Comparison of ENCODE assay signal across 8 cellular contexts in genomic region chr7:17769918-17770317, GRCh38.
DNase-seq lines count a peak whose midpoint lies in the region; ATAC-seq, FAIRE-seq and TF ChIP-seq lines count a peak whose summit lies in the region.

No MANE protein-coding gene starts in this region.

- in situ Hi-C loops in gastrocnemius medialis (cut with MboI; ENCODE audit: low sequenced_read_pairs in 4 of 4): no loop called here

- H3K4me1 Mint-ChIP-seq in activated naive CD8-positive, alpha-beta T cell treated with anti-CD3 and anti-CD28 coated beads, Interleukin-2, amount 50 U/mL, for 24 hours: peaks cover 6% of the 10 kb centered on the region

- no peaks in the 10 kb centered on the region for H4K20me1 ChIP-seq in MM.1S (ENCODE audit: insufficient read depth, low read length)

- H3K27me3 Mint-ChIP-seq in activated naive CD8-positive, alpha-beta T cell treated with anti-CD3 and anti-CD28 coated beads, Interleukin-2, amount 50 U/mL, for 24 hours: no peaks in the 10 kb centered on the region

- H3K9me3 ChIP-seq in MM.1S (replicated peaks; ENCODE audit: insufficient read depth, low read length) (no peaks in the 10 kb centered on the region), left ventricle myocardium inferior (replicated peaks) (no peaks in the 10 kb centered on the region), gastrocnemius medialis (no peaks in the 10 kb centered on the region)

- peak; percentile 84 for TF ChIP-seq CTCF in MM.1S (IDR thresholded peaks at IDR 0.05; ENCODE audit: low read length)
- peak; percentile 74 for TF ChIP-seq CTCF in left ventricle myocardium inferior (IDR thresholded peaks at IDR 0.05; ENCODE audit: borderline replicate concordance)
- peak in 3 of 5 experiments; percentile 51 to 63 (median 52) for TF ChIP-seq CTCF in gastrocnemius medialis (IDR thresholded peaks at IDR 0.05 in 4 of 5, conservative IDR thresholded peaks at IDR 0.05 in 1 of 5)

- no peaks in the 10 kb centered on the region for H3K9me2 ChIP-seq in MM.1S (replicated peaks; ENCODE audit: insufficient read depth, low read length)

- H3F3A ChIP-seq in MM.1S (ENCODE audit: insufficient read depth, low read length): peaks cover 5% of the 10 kb centered on the region

- H3K27ac ChIP-seq in MM.1S (ENCODE audit: low read length): no peak overlapping the region
- H3K27ac ChIP-seq in left ventricle myocardium inferior (replicated peaks): no peak overlapping the region
- no peak overlapping the region for H3K27ac ChIP-seq in gastrocnemius medialis

- no peaks in the 10 kb centered on the region for H3K9me3 Mint-ChIP-seq in activated naive CD8-positive, alpha-beta T cell treated with anti-CD3 and anti-CD28 coated beads, Interleukin-2, amount 50 U/mL, for 24 hours

- TF ChIP-seq POLR2A in H54 (IDR thresholded peaks at IDR 0.05; ENCODE audit: low read depth, low read length): no peak
- no peak for TF ChIP-seq POLR2A in gastrocnemius medialis (IDR thresholded peaks at IDR 0.05)

- H2AFZ ChIP-seq in MM.1S (ENCODE audit: low read length): no peak overlapping the region

- H3K27me3 ChIP-seq in MM.1S (replicated peaks; ENCODE audit: insufficient read depth, low read length): no peaks in the 10 kb centered on the region
- no peaks in the 10 kb centered on the region for H3K27me3 ChIP-seq in left ventricle myocardium inferior (ENCODE audit: low read depth)
- H3K27me3 ChIP-seq in gastrocnemius medialis: no peaks in the 10 kb centered on the region

- peak; percentile 71 for DNase-seq in ELF-1 (ENCODE audit: low read depth, low spot score)
- DNase-seq in H54 (ENCODE audit: insufficient read length, low spot score): peak; percentile 38
- peak; percentile 71 for DNase-seq in MM.1S
- peak; percentile 88 for DNase-seq in SIG-M5 treated with dmso at 0.1 percent for 504 hours (lab: John Stamatoyannopoulos, UW; ENCODE audit: unreplicated experiment)
- DNase-seq in activated naive CD8-positive, alpha-beta T cell treated with anti-CD3 and anti-CD28 coated beads, Interleukin-2, amount 50 U/mL, for 24 hours: peak; percentile 46
- peak; percentile 28 for DNase-seq in left ventricle myocardium inferior
- DNase-seq in gastrocnemius medialis: no peak

- no peaks in the 10 kb centered on the region for H3K79me2 ChIP-seq in MM.1S (ENCODE audit: low read length)

- H3K9ac ChIP-seq in MM.1S (ENCODE audit: low read length): no peak overlapping the region

- no peak overlapping the region for H3K4me2 ChIP-seq in MM.1S (ENCODE audit: low read depth, low read length)

- H3K4me1 ChIP-seq in MM.1S (ENCODE audit: low read length) (peaks cover 19% of the 10 kb centered on the region), left ventricle myocardium inferior (peaks cover 31% of the 10 kb centered on the region), gastrocnemius medialis (no peaks in the 10 kb centered on the region)

- intact Hi-C loops in left ventricle myocardium inferior (cut with micrococcal nuclease) (no loop called here), gastrocnemius medialis (cut with DNase I; ENCODE audit: low total_unique reads) (loop anchor here (10.0 kb wide), 1 partner anchor 165 kb away; no protein-coding TSS in a partner anchor)

- H3K4me3 ChIP-seq in MM.1S (ENCODE audit: low read length) (no peak overlapping the region), left ventricle myocardium inferior (no peak overlapping the region), gastrocnemius medialis (no peak overlapping the region)

- H3K27ac Mint-ChIP-seq in activated naive CD8-positive, alpha-beta T cell treated with anti-CD3 and anti-CD28 coated beads, Interleukin-2, amount 50 U/mL, for 24 hours: no peak overlapping the region

- FAIRE-seq in H54 (lab: Jason Lieb, UNC): peak; percentile 82

- peak; percentile 80 for ATAC-seq in activated naive CD8-positive, alpha-beta T cell treated with anti-CD3 and anti-CD28 coated beads, Interleukin-2, amount 50 U/mL, for 24 hours
- ATAC-seq in gastrocnemius medialis (peak in 1 of 2 donors; percentile 53), HG03139 (IDR thresholded peaks at IDR 0.05; ENCODE audit: unreplicated experiment) (no peak)

- no peaks in the 10 kb centered on the region for H3K36me3 Mint-ChIP-seq in activated naive CD8-positive, alpha-beta T cell treated with anti-CD3 and anti-CD28 coated beads, Interleukin-2, amount 50 U/mL, for 24 hours (ENCODE audit: low read depth)

- no peaks in the 10 kb centered on the region for H3K36me3 ChIP-seq in MM.1S (replicated peaks; ENCODE audit: insufficient read depth, low read length)
- no peaks in the 10 kb centered on the region for H3K36me3 ChIP-seq in left ventricle myocardium inferior
- no peaks in the 10 kb centered on the region for H3K36me3 ChIP-seq in gastrocnemius medialis

- H3K4me3 Mint-ChIP-seq in activated naive CD8-positive, alpha-beta T cell treated with anti-CD3 and anti-CD28 coated beads, Interleukin-2, amount 50 U/mL, for 24 hours: no peak overlapping the region

Comparison
In these comparisons a context has a peak if more than half of its experiments do, and no peak if none do; other contexts are left out.
1. DNase-seq: peak in ELF-1 (single experiment), H54 (single experiment), MM.1S (single experiment), SIG-M5 treated with dmso at 0.1 percent for 504 hours (single experiment), activated naive CD8-positive, alpha-beta T cell treated with anti-CD3 and anti-CD28 coated beads, Interleukin-2, amount 50 U/mL, for 24 hours (single experiment) and left ventricle myocardium inferior (single experiment); none in gastrocnemius medialis (0 of 2).
2. Peak in every context shown above with its lines, with median percentiles within 50 percentile points of each other: CTCF ChIP-seq.